8 cellular contexts compared by ENCODE assay signal in the genomic region with DNA sequence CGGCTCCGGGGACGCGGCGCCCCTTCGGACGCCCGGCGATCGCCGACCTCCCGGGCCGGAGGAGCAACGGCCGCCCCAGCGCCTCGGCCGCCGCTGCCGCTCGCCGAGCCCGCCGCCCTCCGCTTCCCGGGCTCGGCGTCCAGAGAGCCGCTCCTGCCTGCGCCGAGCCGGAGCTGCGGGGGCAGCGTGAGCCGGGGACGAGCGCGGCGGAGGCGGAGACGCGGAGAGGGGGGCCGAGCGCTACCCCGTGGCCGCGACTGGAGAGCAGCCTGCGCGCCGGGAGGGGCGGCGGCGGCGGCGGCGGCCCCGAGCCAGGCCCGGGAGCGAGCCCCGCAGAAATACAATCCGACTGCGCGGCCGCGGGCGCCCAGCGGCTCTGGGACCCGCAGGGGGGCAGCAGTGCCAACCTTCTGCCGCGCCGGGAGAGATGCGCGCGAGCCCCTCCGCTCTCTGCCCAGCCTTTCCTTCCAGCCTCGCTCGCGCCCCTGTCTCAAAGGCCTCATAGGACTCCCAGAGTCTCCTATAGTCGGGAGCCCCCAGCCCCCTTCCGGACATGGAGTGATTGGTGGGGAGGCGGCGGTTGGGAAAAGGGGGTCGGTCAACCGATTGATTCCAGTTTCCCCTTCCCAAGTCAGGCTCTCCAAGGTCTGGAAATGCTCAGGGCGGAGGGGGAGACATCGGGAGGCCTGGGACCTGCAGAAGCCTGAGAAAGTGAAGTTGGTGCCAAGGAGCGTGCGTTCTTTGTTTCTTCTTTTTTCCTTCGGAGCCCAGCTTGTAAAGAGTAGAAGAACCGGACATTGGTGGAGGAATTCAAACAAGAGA. TPM values are rescaled to one million over a fixed set of nuclear protein-coding genes. Genes with fewer than 3 reads are reported as not detected.
DNase-seq lines count a peak whose midpoint lies in the region; ATAC-seq, FAIRE-seq and TF ChIP-seq lines count a peak whose summit lies in the region.

No MANE protein-coding gene starts in this region.

- no peak for TF ChIP-seq CTCF in bronchial epithelial cell (IDR thresholded peaks at IDR 0.05; ENCODE audit: insufficient read depth, low read length, severe bottlenecking)

- DNase-seq in NCI-H1694 treated with DMSO at 0.1 percent for 48 hours (lab: John Stamatoyannopoulos, UW) (peak; percentile 7), NCI-H1694 (lab: John Stamatoyannopoulos, UW) (no peak), SHP77 treated with DMSO at 0.1 percent for 48 hours (lab: John Stamatoyannopoulos, UW) (peak; percentile 39), bronchial epithelial cell (ENCODE audit: low read depth) (peak; percentile 32), left lobe of liver (ENCODE audit: low spot score) (no peak), NCI-H1048 (lab: John Stamatoyannopoulos, UW) (no peak)
- peak; percentile 47 for DNase-seq in stimulated activated CD4-positive, alpha-beta T cell treated with anti-CD3 and anti-CD28 coated beads, Interleukin-4, amount 100 ng/mL, for 1 hour

- ATAC-seq in left lobe of liver (peak; percentile 39), HG03095 (IDR thresholded peaks at IDR 0.05; ENCODE audit: unreplicated experiment) (no peak)

- H3K27me3 ChIP-seq in bronchial epithelial cell (ENCODE audit: control insufficient read depth, insufficient read depth, low read length) = peaks cover 4% of the 10 kb centered on the region

- no peaks in the 10 kb centered on the region for H3K36me3 ChIP-seq in bronchial epithelial cell (ENCODE audit: control insufficient read depth, insufficient read depth, low read length)

- peak overlapping the region; percentile 78 for H3K4me3 ChIP-seq in bronchial epithelial cell (ENCODE audit: low read depth, low read length)

- no peak for FAIRE-seq in bronchial epithelial cell (lab: Jason Lieb, UNC)

RNA-seq across cellular contexts. Expression of a gene that starts 1.0 kb away (rescaled TPM):
- total RNA-seq in bronchial epithelial cell (2.1 and 5.5 TPM in 2 replicates), left lobe of liver (0.15 TPM)

Comparison
In these comparisons a context has a peak if more than half of its experiments do, and no peak if none do; other contexts are left out.
1. DNase-seq: peak in NCI-H1694 treated with DMSO at 0.1 percent for 48 hours (single experiment), SHP77 treated with DMSO at 0.1 percent for 48 hours (single experiment), bronchial epithelial cell (single experiment) and stimulated activated CD4-positive, alpha-beta T cell treated with anti-CD3 and anti-CD28 coated beads, Interleukin-4, amount 100 ng/mL, for 1 hour (single experiment); none in NCI-H1694 (single experiment), left lobe of liver (single experiment) and NCI-H1048 (single experiment).